In the genomic region with DNA sequence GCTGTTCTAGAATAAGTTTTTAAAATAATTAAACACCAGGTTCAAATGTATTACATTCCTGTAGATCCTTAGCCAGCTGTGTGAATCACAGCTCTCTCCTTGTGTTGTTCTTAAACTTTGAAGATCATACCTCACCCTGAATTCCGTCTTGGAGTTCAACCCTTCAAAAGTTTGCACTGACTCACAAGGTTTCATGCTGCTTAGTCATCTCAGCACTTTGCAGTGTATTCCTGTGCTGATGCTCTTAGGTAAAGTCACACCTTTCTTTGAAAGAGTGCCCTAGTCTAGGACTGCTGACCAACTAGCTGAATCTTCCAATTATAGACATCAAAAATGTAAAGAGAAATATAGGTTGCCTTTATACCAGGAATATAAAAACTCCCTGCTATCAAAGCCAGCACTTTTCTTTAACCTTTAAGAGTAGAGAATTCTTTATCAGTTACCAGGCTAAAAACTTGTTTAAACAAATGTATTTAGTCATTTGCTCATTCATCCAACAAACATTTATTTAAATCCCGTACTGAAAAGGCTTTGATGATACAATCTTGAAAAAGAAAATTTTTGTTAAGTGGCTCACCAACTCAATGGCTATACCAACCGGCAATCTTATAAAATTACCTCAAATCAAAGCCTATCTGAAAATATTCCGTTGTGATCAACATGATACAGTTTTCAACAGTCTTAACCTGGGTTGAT, we compare ENCODE assay signal across 8 cellular contexts.
DNase-seq lines count a peak whose midpoint lies in the region; ATAC-seq and TF ChIP-seq lines count a peak whose summit lies in the region.
"Had no signal": no experiment of that assay in that cellular context is flagged by ENCODE, and none has a peak within 500 bp of the region (broad histone marks: within the 10 kb centered on the region; RNA-seq: fewer than 3 reads in every experiment).

No MANE protein-coding gene starts in this region.

- CTCF ChIA-PET in RWPE1 (lab: Yijun Ruan, JAX), result interaction anchor here (0.6 to 0.8 kb wide), 2 partner anchors 37 to 58 kb away, joined by 3 read pairs; no protein-coding TSS in a partner anchor

- POLR2A ChIA-PET in RWPE1 (lab: Yijun Ruan, JAX; ENCODE audit: low non-redundant PET), result no interaction called here

- H3K9me3 ChIP-seq in stomach, result no peaks in the 10 kb centered on the region

- H3K27ac ChIP-seq in RWPE1 (no peak overlapping the region), stomach (no peak overlapping the region)

- DNase-seq in RWPE1 (ENCODE audit: low spot score) (peak; percentile 90), fibroblast of the aortic adventitia (ENCODE audit: low read depth) (peak; percentile 84), stomach (no peak), NCI-H345 (lab: John Stamatoyannopoulos, UW) (no peak)
- no peak for DNase-seq in stimulated activated naive B cell treated with anti-CD40 and anti-IgM and Interleukin-4, amounts not matched to agents 10 μg/mL and 1 μg/mL and 100 μg/mL, for 72 hours
- DNase-seq: activated T-cell treated with anti-CD3 and anti-CD28 coated beads, Interleukin-2, amount 50 U/mL, for 72 hours had no signal

- peak; percentile 53 for ATAC-seq in GM19351 (IDR thresholded peaks at IDR 0.05; ENCODE audit: unreplicated experiment)
- no peak for ATAC-seq in stimulated activated naive B cell treated with anti-CD40 and anti-IgM and Interleukin-4, amounts not matched to agents 10 μg/mL and 1 μg/mL and 100 μg/mL, for 72 hours (replicated peaks)
- no peak for ATAC-seq in GM19395 (IDR thresholded peaks at IDR 0.05; ENCODE audit: unreplicated experiment)

- intact Hi-C loops in stomach (cut with DNase I; ENCODE audit: low total_unique reads), result no loop called here

- no peak overlapping the region for H3K4me3 Mint-ChIP-seq in stimulated activated naive B cell treated with anti-CD40 and anti-IgM and Interleukin-4, amounts not matched to agents 10 μg/mL and 1 μg/mL and 100 μg/mL, for 72 hours
- H3K4me3 Mint-ChIP-seq: activated T-cell treated with anti-CD3 and anti-CD28 coated beads, Interleukin-2, amount 50 U/mL, for 72 hours had no signal

- H3K27me3 Mint-ChIP-seq in stimulated activated naive B cell treated with anti-CD40 and anti-IgM and Interleukin-4, amounts not matched to agents 10 μg/mL and 1 μg/mL and 100 μg/mL, for 72 hours, result no peaks in the 10 kb centered on the region

- H3K9me3 Mint-ChIP-seq in stimulated activated naive B cell treated with anti-CD40 and anti-IgM and Interleukin-4, amounts not matched to agents 10 μg/mL and 1 μg/mL and 100 μg/mL, for 72 hours, result peaks cover 11 to 15% of the 10 kb centered on the region in 2 donors

- no peak for TF ChIP-seq CTCF in RWPE1 (conservative IDR thresholded peaks at IDR 0.05; ENCODE audit: low read depth)
- TF ChIP-seq CTCF in fibroblast of the aortic adventitia (IDR thresholded peaks at IDR 0.05; ENCODE audit: insufficient read depth, low read length), result no peak
- no peak for TF ChIP-seq CTCF in stomach (IDR thresholded peaks at IDR 0.05)

- peaks cover 24 to 28% of the 10 kb centered on the region in 2 donors for H3K36me3 Mint-ChIP-seq in stimulated activated naive B cell treated with anti-CD40 and anti-IgM and Interleukin-4, amounts not matched to agents 10 μg/mL and 1 μg/mL and 100 μg/mL, for 72 hours

- TF ChIP-seq POLR2A in stomach (IDR thresholded peaks at IDR 0.05), result no peak

- peaks cover 0 to 8% (median 0%) of the 10 kb centered on the region in 4 donors for H3K4me1 ChIP-seq in stomach

- H3K27me3 ChIP-seq in stomach, result no peaks in the 10 kb centered on the region

- H3K4me1 Mint-ChIP-seq in stimulated activated naive B cell treated with anti-CD40 and anti-IgM and Interleukin-4, amounts not matched to agents 10 μg/mL and 1 μg/mL and 100 μg/mL, for 72 hours, result peaks cover 13 to 18% of the 10 kb centered on the region in 2 donors

- WGBS in stomach, 5 donors, result 46 to 63% (median 56%) methylated on average over 4 of the region's 4 CpGs

- H3K27ac Mint-ChIP-seq in stimulated activated naive B cell treated with anti-CD40 and anti-IgM and Interleukin-4, amounts not matched to agents 10 μg/mL and 1 μg/mL and 100 μg/mL, for 72 hours, result peak overlapping the region; percentile 59
- H3K27ac Mint-ChIP-seq: activated T-cell treated with anti-CD3 and anti-CD28 coated beads, Interleukin-2, amount 50 U/mL, for 72 hours had no signal

- H3K36me3 ChIP-seq in stomach, result peaks cover 0 to 20% (median 17%) of the 10 kb centered on the region in 4 donors

- no peak for TF ChIP-seq EP300 in stomach (IDR thresholded peaks at IDR 0.05)

- H3K4me3 ChIP-seq in fibroblast of the aortic adventitia (ENCODE audit: low read depth, low read length) (no peak overlapping the region), stomach (no peak overlapping the region)

Comparison
In these comparisons a context has a peak if more than half of its experiments do, and no peak if none do; other contexts are left out.
1. DNase-seq: peak in RWPE1 (single experiment) and fibroblast of the aortic adventitia (single experiment); none in stimulated activated naive B cell treated with anti-CD40 and anti-IgM and Interleukin-4, amounts not matched to agents 10 μg/mL and 1 μg/mL and 100 μg/mL, for 72 hours (single experiment), stomach (single experiment) and NCI-H345 (single experiment).